In the genomic region with DNA sequence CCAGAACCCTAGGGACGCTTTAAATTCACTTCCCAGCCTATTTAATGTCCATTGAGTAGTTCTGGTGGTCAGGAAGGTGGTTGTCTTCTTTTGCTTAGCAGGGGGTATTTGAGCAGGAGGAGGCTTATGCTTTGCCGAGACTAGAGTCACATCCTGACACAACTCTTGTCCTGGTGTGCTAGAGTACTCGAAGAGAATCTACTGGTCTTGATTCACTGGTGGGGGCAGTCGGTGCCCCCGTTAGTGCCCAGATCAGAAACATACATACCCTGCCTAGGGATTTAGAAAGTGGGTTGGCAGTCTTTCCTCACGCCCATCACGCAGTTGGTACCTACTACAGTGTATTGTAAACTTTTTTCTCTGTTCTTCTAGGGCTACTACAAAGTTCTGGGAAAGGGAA, we compare ENCODE assay signal across 9 cellular contexts. TPM values are rescaled to one million over a fixed set of nuclear protein-coding genes. Genes with fewer than 3 reads are reported as not detected.
DNase-seq lines count a peak whose midpoint lies in the region; ATAC-seq and TF ChIP-seq lines count a peak whose summit lies in the region.
"Had no signal": no experiment of that assay in that cellular context is flagged by ENCODE, and none has a peak within 500 bp of the region (broad histone marks: within the 10 kb centered on the region; RNA-seq: fewer than 3 reads in every experiment).

No MANE protein-coding gene starts in this region.

- H3K27ac ChIP-seq in Panc1 (ENCODE audit: low read length) (peak overlapping the region; percentile 100), endodermal cell (ENCODE audit: low read depth, low read length) (no peak overlapping the region)
- H3K27ac ChIP-seq: SJSA1 had no signal

- H3K27me3 ChIP-seq in Panc1 (ENCODE audit: control insufficient read depth, insufficient read depth, low read length) (no peaks in the 10 kb centered on the region), endodermal cell (ENCODE audit: control insufficient read depth, insufficient read depth, low read length, poor library complexity, severe bottlenecking) (no peaks in the 10 kb centered on the region)
- H3K27me3 ChIP-seq: SJSA1 had no signal

- POLR2A ChIA-PET in Panc1 (lab: Charles Lee), result no interaction called here

- peaks cover 61% of the 10 kb centered on the region for H3K4me1 Mint-ChIP-seq in activated naive CD4-positive, alpha-beta T cell treated with anti-CD3 and anti-CD28 coated beads for 36 hours (ENCODE audit: low read depth)
- peaks cover 42% of the 10 kb centered on the region for H3K4me1 Mint-ChIP-seq in endodermal cell
- H3K4me1 Mint-ChIP-seq in stimulated activated effector memory CD8-positive, alpha-beta T cell treated with anti-CD3 and anti-CD28 coated beads, Interleukin-12 subunit alpha, Interleukin-12 subunit beta, amount 100 ng/mL, for 72 hours, result peaks cover 57% of the 10 kb centered on the region

- no peaks in the 10 kb centered on the region for H3K9me3 Mint-ChIP-seq in activated naive CD4-positive, alpha-beta T cell treated with anti-CD3 and anti-CD28 coated beads for 36 hours
- H3K9me3 Mint-ChIP-seq in endodermal cell, result no peaks in the 10 kb centered on the region
- no peaks in the 10 kb centered on the region for H3K9me3 Mint-ChIP-seq in stimulated activated effector memory CD8-positive, alpha-beta T cell treated with anti-CD3 and anti-CD28 coated beads, Interleukin-12 subunit alpha, Interleukin-12 subunit beta, amount 100 ng/mL, for 72 hours

- no TSS peak for BruUV-seq in Panc1 (replicated peaks; lab: Mats Ljungman, UMichigan)

- no peak overlapping the region for H3K9ac ChIP-seq in endodermal cell (ENCODE audit: extremely low read depth, low read length, poor library complexity, severe bottlenecking)

- no peaks in the 10 kb centered on the region for H3K9me3 ChIP-seq in Panc1 (ENCODE audit: control insufficient read depth, insufficient read depth, low read depth, low read length)
- no peaks in the 10 kb centered on the region for H3K9me3 ChIP-seq in endodermal cell (ENCODE audit: control insufficient read depth, low read length)
- H3K9me3 ChIP-seq: SJSA1 had no signal

- peak overlapping the region; percentile 92 for H3K27ac Mint-ChIP-seq in activated naive CD4-positive, alpha-beta T cell treated with anti-CD3 and anti-CD28 coated beads for 36 hours
- H3K27ac Mint-ChIP-seq in endodermal cell, result peak overlapping the region; percentile 71
- H3K27ac Mint-ChIP-seq in stimulated activated effector memory CD8-positive, alpha-beta T cell treated with anti-CD3 and anti-CD28 coated beads, Interleukin-12 subunit alpha, Interleukin-12 subunit beta, amount 100 ng/mL, for 72 hours, result peak overlapping the region; percentile 98

- TF ChIP-seq CTCF in Panc1 (IDR thresholded peaks at IDR 0.05), result no peak
- TF ChIP-seq CTCF in endodermal cell (conservative IDR thresholded peaks at IDR 0.05), result no peak

- H3K4me3 Mint-ChIP-seq in activated naive CD4-positive, alpha-beta T cell treated with anti-CD3 and anti-CD28 coated beads for 36 hours, result peak overlapping the region; percentile 91
- peak overlapping the region; percentile 96 for H3K4me3 Mint-ChIP-seq in endodermal cell
- H3K4me3 Mint-ChIP-seq in stimulated activated effector memory CD8-positive, alpha-beta T cell treated with anti-CD3 and anti-CD28 coated beads, Interleukin-12 subunit alpha, Interleukin-12 subunit beta, amount 100 ng/mL, for 72 hours, result peak overlapping the region; percentile 88

- peaks cover 29% of the 10 kb centered on the region for H3K36me3 ChIP-seq in Panc1 (ENCODE audit: control insufficient read depth, insufficient read depth, low read length)
- H3K36me3 ChIP-seq in endodermal cell (ENCODE audit: control insufficient read depth, insufficient read depth, low read length), result peaks cover 55% of the 10 kb centered on the region

- CTCF ChIA-PET in activated naive CD4-positive, alpha-beta T cell treated with anti-CD3 and anti-CD28 coated beads for 36 hours (lab: Charles Lee), result no interaction called here
- CTCF ChIA-PET in Panc1 (lab: Charles Lee), result no interaction called here

- H3K27me3 Mint-ChIP-seq in activated naive CD4-positive, alpha-beta T cell treated with anti-CD3 and anti-CD28 coated beads for 36 hours (ENCODE audit: low read depth), result no peaks in the 10 kb centered on the region
- H3K27me3 Mint-ChIP-seq in endodermal cell (ENCODE audit: insufficient read depth), result no peaks in the 10 kb centered on the region

- no peak for ATAC-seq in Panc1
- ATAC-seq in stimulated activated effector memory CD8-positive, alpha-beta T cell treated with anti-CD3 and anti-CD28 coated beads, Interleukin-12 subunit alpha, Interleukin-12 subunit beta, amount 100 ng/mL, for 72 hours, result no peak

- peak overlapping the region; percentile 91 to 92 for H3K4me3 ChIP-seq in Panc1 (ENCODE audit: low read depth in 2 of 2, low read length in 2 of 2)
- H3K4me3 ChIP-seq in endodermal cell (ENCODE audit: low read length), result peak overlapping the region; percentile 100
- H3K4me3 ChIP-seq: SJSA1 had no signal

- H3K4me1 ChIP-seq in Panc1 (ENCODE audit: control insufficient read depth, insufficient read depth, low read length) (peaks cover 50% of the 10 kb centered on the region), endodermal cell (ENCODE audit: control insufficient read depth, insufficient read depth, low read length) (peaks cover 28% of the 10 kb centered on the region)

- H3K36me3 Mint-ChIP-seq in activated naive CD4-positive, alpha-beta T cell treated with anti-CD3 and anti-CD28 coated beads for 36 hours (ENCODE audit: low read depth), result peaks cover 65% of the 10 kb centered on the region
- H3K36me3 Mint-ChIP-seq in endodermal cell (ENCODE audit: low read depth), result peaks cover 62% of the 10 kb centered on the region
- peaks cover 90% of the 10 kb centered on the region for H3K36me3 Mint-ChIP-seq in stimulated activated effector memory CD8-positive, alpha-beta T cell treated with anti-CD3 and anti-CD28 coated beads, Interleukin-12 subunit alpha, Interleukin-12 subunit beta, amount 100 ng/mL, for 72 hours

- no peak for DNase-seq in activated naive CD4-positive, alpha-beta T cell treated with anti-CD3 and anti-CD28 coated beads for 36 hours
- DNase-seq in activated naive CD4-positive, alpha-beta T cell treated with Interleukin-2 at 50 U/mL for 16 hours, result no peak
- DNase-seq in Panc1 (ENCODE audit: low read depth, low spot score), result no peak
- peak; percentile 28 for DNase-seq in endodermal cell
- no peak for DNase-seq in stimulated activated effector memory CD8-positive, alpha-beta T cell treated with anti-CD3 and anti-CD28 coated beads, Interleukin-12 subunit alpha, Interleukin-12 subunit beta, amount 100 ng/mL, for 72 hours (ENCODE audit: low spot score in 2 of 2)
- DNase-seq in NCI-H1930 (lab: John Stamatoyannopoulos, UW), result no peak
- DNase-seq in medulla oblongata (ENCODE audit: extremely low spot score), result no peak
- no peak for DNase-seq in LoVo (ENCODE audit: low spot score)

- intact Hi-C loops in activated naive CD4-positive, alpha-beta T cell treated with anti-CD3 and anti-CD28 coated beads for 36 hours (cut with micrococcal nuclease), result loop anchor here (5.0 to 10.0 kb wide), 6 partner anchors 147 to 1941 kb away; a partner anchor contains a TSS
- intact Hi-C loops in Panc1 (cut with micrococcal nuclease; ENCODE audit: unreplicated experiment), result loop anchor here (5.0 kb wide), 3 partner anchors 127 to 272 kb away; a partner anchor contains a TSS

- 93 to 100% methylated on average over 6 to 7 of the region's 7 CpGs for WGBS in endodermal cell (ENCODE audit: insufficient coverage in 1 of 2, insufficient read length in 1 of 2), 2 experiments

- in situ Hi-C loops in Panc1 (cut with HindIII; ENCODE audit: low pct_unique_long_range_greater_than_20kb, low sequenced_read_pairs), result no loop called here

RNA-seq across cellular contexts. Expression of a gene that starts 2.7 kb away (rescaled TPM):
- 1,000 to 10,000 TPM; 1,157 to 1,188 TPM for total RNA-seq in activated naive CD4-positive, alpha-beta T cell treated with anti-CD3 and anti-CD28 coated beads for 36 hours
- total RNA-seq in Panc1 (2021; ENCODE audit: unreplicated experiment), result 1,115 TPM
- 3,180 TPM for polyA plus RNA-seq in Panc1 (2012; ENCODE audit: insufficient read length)
- total RNA-seq in endodermal cell, result 1,000 to 10,000 TPM; 1,114 to 1,791 TPM
- 2,532 TPM for polyA plus RNA-seq in endodermal cell (2013, experiment 1 of 2)
- 2,350 TPM for polyA plus RNA-seq in endodermal cell (2013, experiment 2 of 2)

RNA-seq across cellular contexts. Expression of a gene that starts 2.8 kb away (rescaled TPM):
- total RNA-seq in activated naive CD4-positive, alpha-beta T cell treated with anti-CD3 and anti-CD28 coated beads for 36 hours, result 10 to 100 TPM; 16.4 to 19.1 TPM
- total RNA-seq in Panc1 (2021; ENCODE audit: unreplicated experiment) (30.4 TPM), endodermal cell (1 to 10 TPM; 4.3 to 4.6 TPM)
- 17.9 TPM for polyA plus RNA-seq in Panc1 (2012; ENCODE audit: insufficient read length)
- 7.1 TPM for polyA plus RNA-seq in endodermal cell (2013, experiment 1 of 2)
- polyA plus RNA-seq in endodermal cell (2013, experiment 2 of 2), result 3.7 TPM
